ENCODE assay signal across 2 cellular contexts in the genomic region with DNA sequence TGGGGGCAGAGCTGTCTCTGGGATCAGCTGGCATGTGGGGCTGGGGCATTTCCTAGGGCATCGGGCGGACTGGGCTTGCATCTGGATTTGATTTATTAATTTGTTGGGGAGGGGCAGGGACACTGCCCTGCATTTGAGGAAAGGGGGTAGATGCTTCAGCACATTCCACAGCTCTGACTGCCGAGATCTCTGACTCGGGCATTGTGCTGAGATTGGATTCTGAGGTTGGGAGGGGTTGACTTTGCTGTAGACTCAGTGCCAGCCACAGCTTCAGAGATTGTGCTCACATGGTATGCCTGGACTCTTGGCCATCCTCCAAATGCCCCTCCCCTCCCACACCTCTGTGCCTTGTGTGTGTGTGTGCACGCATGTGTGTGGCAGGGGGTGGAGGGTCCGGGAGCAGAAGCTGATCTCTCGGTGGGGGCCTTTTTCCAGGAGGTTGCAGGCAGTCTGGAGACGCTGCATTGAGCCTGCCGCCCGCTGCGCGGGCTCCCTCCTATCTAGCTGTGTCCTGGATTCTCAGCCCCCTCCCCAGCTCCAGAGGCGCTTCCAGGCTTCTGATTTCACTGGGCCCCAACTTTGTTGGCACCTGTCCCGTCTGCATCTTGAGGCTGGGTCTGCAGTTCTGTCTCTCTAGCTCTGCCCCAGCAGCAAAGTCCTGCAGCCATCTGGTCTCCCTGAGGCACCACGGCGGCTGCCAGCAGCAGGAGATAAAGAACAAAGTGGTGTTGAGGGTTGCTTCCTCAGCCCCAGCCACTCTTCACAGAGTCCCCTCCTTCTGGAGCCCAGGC.
A peak's percentile ranks its signal among the peaks of the same experiment; 100 is the strongest.
TF ChIP-seq lines count a peak whose summit lies in the region.

No MANE protein-coding gene starts in this region.

TF ChIP-seq in H1, 55 proteins besides CTCF, POLR2A, EP300 and RAD21:
- no peak for TF ChIP-seq BRCA1 (IDR thresholded peaks at IDR 0.05; ENCODE audit: low read depth, low read length)
- no peak for TF ChIP-seq CHD1 (IDR thresholded peaks at IDR 0.05; ENCODE audit: low read depth, low read length)
- TF ChIP-seq TEAD4 (IDR thresholded peaks at IDR 0.05; ENCODE audit: low read depth, low read length): no peak
- TF ChIP-seq TCF12 (IDR thresholded peaks at IDR 0.05; ENCODE audit: low read depth, low read length): no peak
- TF ChIP-seq MAFK (IDR thresholded peaks at IDR 0.05; ENCODE audit: low read depth, low read length): no peak
- no peak for TF ChIP-seq ASH2L (IDR thresholded peaks at IDR 0.05; ENCODE audit: low read length)
- no peak for TF ChIP-seq NRF1 (IDR thresholded peaks at IDR 0.05; ENCODE audit: low read depth, low read length)
- TF ChIP-seq CHD2 (IDR thresholded peaks at IDR 0.05; ENCODE audit: low read length): no peak
- TF ChIP-seq YY1 (IDR thresholded peaks at IDR 0.05; ENCODE audit: low read depth, low read length): no peak
- no peak for TF ChIP-seq CBX8 (IDR thresholded peaks at IDR 0.05; ENCODE audit: borderline replicate concordance, low read depth, low read length)
- no peak for TF ChIP-seq SUZ12 (IDR thresholded peaks at IDR 0.05; ENCODE audit: low read length)
- no peak for TF ChIP-seq SIN3A (conservative IDR thresholded peaks at IDR 0.05 in 1 of 2, IDR thresholded peaks at IDR 0.05 in 1 of 2; ENCODE audit: low read depth in 1 of 2, low read length in 2 of 2)
- TF ChIP-seq CEBPB (IDR thresholded peaks at IDR 0.05; ENCODE audit: low read depth, low read length): no peak
- no peak for TF ChIP-seq NANOG (IDR thresholded peaks at IDR 0.05; ENCODE audit: insufficient read depth, low read depth, low read length, poor library complexity, severe bottlenecking)
- TF ChIP-seq FOSL1 (IDR thresholded peaks at IDR 0.05; ENCODE audit: insufficient read depth, low read depth, low read length): no peak
- TF ChIP-seq SIX5 (IDR thresholded peaks at IDR 0.05; ENCODE audit: low read depth, low read length): no peak
- TF ChIP-seq CHD7 (IDR thresholded peaks at IDR 0.05; ENCODE audit: insufficient replicate concordance, low read length): no peak
- TF ChIP-seq JUN (IDR thresholded peaks at IDR 0.05; ENCODE audit: low read depth, low read length): no peak

TF ChIP-seq in liver, 16 proteins besides CTCF, POLR2A, EP300 and RAD21:
- TF ChIP-seq FOXA1 (IDR thresholded peaks at IDR 0.05) (no peak), NR2F2 (IDR thresholded peaks at IDR 0.05) (peak; percentile 32), ATF3 (IDR thresholded peaks at IDR 0.05) (peak; percentile 14), JUND (IDR thresholded peaks at IDR 0.05) (no peak), YY1 (IDR thresholded peaks at IDR 0.05) (no peak), ZBTB33 (IDR thresholded peaks at IDR 0.05) (no peak), TAF1 (conservative IDR thresholded peaks at IDR 0.05) (no peak), HNF4A (conservative IDR thresholded peaks at IDR 0.05) (no peak), FOXA2 (IDR thresholded peaks at IDR 0.05) (no peak), HNF4G (IDR thresholded peaks at IDR 0.05) (no peak), EGR1 (IDR thresholded peaks at IDR 0.05; ENCODE audit: low read depth in 2 of 2) (no peak), RXRA (IDR thresholded peaks at IDR 0.05) (no peak), SP1 (IDR thresholded peaks at IDR 0.05) (no peak)
- TF ChIP-seq, protein P1, sequence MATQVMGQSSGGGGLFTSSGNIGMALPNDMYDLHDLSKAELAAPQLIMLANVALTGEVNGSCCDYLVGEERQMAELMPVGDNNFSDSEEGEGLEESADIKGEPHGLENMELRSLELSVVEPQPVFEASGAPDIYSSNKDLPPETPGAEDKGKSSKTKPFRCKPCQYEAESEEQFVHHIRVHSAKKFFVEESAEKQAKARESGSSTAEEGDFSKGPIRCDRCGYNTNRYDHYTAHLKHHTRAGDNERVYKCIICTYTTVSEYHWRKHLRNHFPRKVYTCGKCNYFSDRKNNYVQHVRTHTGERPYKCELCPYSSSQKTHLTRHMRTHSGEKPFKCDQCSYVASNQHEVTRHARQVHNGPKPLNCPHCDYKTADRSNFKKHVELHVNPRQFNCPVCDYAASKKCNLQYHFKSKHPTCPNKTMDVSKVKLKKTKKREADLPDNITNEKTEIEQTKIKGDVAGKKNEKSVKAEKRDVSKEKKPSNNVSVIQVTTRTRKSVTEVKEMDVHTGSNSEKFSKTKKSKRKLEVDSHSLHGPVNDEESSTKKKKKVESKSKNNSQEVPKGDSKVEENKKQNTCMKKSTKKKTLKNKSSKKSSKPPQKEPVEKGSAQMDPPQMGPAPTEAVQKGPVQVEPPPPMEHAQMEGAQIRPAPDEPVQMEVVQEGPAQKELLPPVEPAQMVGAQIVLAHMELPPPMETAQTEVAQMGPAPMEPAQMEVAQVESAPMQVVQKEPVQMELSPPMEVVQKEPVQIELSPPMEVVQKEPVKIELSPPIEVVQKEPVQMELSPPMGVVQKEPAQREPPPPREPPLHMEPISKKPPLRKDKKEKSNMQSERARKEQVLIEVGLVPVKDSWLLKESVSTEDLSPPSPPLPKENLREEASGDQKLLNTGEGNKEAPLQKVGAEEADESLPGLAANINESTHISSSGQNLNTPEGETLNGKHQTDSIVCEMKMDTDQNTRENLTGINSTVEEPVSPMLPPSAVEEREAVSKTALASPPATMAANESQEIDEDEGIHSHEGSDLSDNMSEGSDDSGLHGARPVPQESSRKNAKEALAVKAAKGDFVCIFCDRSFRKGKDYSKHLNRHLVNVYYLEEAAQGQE (IDR thresholded peaks at IDR 0.05): no peak
- TF ChIP-seq, protein P2, sequence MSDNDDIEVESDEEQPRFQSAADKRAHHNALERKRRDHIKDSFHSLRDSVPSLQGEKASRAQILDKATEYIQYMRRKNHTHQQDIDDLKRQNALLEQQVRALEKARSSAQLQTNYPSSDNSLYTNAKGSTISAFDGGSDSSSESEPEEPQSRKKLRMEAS (IDR thresholded peaks at IDR 0.05): no peak
